ENCODE assay signal across 8 cellular contexts in genomic region chr17:57953703-57954420, GRCh38. TPM values are rescaled to one million over a fixed set of nuclear protein-coding genes. Genes with fewer than 3 reads are reported as not detected.
A peak's percentile ranks its signal among the peaks of the same experiment; 100 is the strongest.
DNase-seq lines count a peak whose midpoint lies in the region; ATAC-seq and TF ChIP-seq lines count a peak whose summit lies in the region.

No MANE protein-coding gene starts in this region.

- intact Hi-C loops in CD14-positive monocyte (cut with micrococcal nuclease) = no loop called here
- intact Hi-C loops in esophagus squamous epithelium (cut with DNase I) = loop anchor here (10.0 kb wide), 1 partner anchor 89 kb away; no protein-coding TSS in a partner anchor
- intact Hi-C loops in ovary (cut with DNase I) = loop anchor here in 3 of 4 donors (5.0 to 10.0 kb wide), 3 partner anchors 59 to 87 kb away; no protein-coding TSS in a partner anchor

- no peak for TF ChIP-seq EP300 in ovary (IDR thresholded peaks at IDR 0.05)

- peak overlapping the region in 2 of 7 donors; percentile 35 to 48 for H3K27ac Mint-ChIP-seq in CD14-positive monocyte

- H3K9me3 Mint-ChIP-seq in CD14-positive monocyte = peaks cover 0 to 9% (median 0%) of the 10 kb centered on the region in 7 donors

- DNase-seq in CD14-positive monocyte (ENCODE audit: low spot score) (no peak), SJCRH30 (no peak), esophagus squamous epithelium (lab: John Stamatoyannopoulos, UW) (no peak), ovary (peak in 1 of 5 donors; percentile 34), NCI-H187 treated with DMSO at 0.1 percent for 48 hours (lab: John Stamatoyannopoulos, UW) (no peak), midbrain (lab: John Stamatoyannopoulos, UW) (no peak)

- 49 to 63% methylated on average over 10 to 13 of the region's 14 CpGs for WGBS in esophagus squamous epithelium, 2 donors
- WGBS in ovary, 3 donors = 66 to 68% (median 67%) methylated on average over 14 of the region's 14 CpGs

- no peak for TF ChIP-seq POLR2A in esophagus squamous epithelium (IDR thresholded peaks at IDR 0.05)
- TF ChIP-seq POLR2A in ovary (IDR thresholded peaks at IDR 0.05) = no peak
- TF ChIP-seq POLR2A in GM18505 (IDR thresholded peaks at IDR 0.05; ENCODE audit: borderline replicate concordance, extremely low read depth, insufficient read depth, insufficient read length) = no peak

- no peaks in the 10 kb centered on the region for H3K27me3 ChIP-seq in SJCRH30
- no peaks in the 10 kb centered on the region for H3K27me3 ChIP-seq in esophagus squamous epithelium
- no peaks in the 10 kb centered on the region for H3K27me3 ChIP-seq in ovary

- TF ChIP-seq CTCF in CD14-positive monocyte (IDR thresholded peaks at IDR 0.05) = no peak
- TF ChIP-seq CTCF in esophagus squamous epithelium (IDR thresholded peaks at IDR 0.05) = no peak
- no peak for TF ChIP-seq CTCF in ovary (IDR thresholded peaks at IDR 0.05)

- H3K4me3 ChIP-seq in SJCRH30 = peak overlapping the region; percentile 87
- H3K4me3 ChIP-seq in esophagus squamous epithelium = peak overlapping the region; percentile 67 to 92 (median 88)
- H3K4me3 ChIP-seq in ovary = peak overlapping the region; percentile 70

- H3K36me3 Mint-ChIP-seq in CD14-positive monocyte = peaks cover 8 to 17% of the 10 kb centered on the region in 2 donors

- H3K27me3 Mint-ChIP-seq in CD14-positive monocyte (ENCODE audit: low read depth in 3 of 3) = peaks cover 32 to 47% (median 42%) of the 10 kb centered on the region in 3 donors

- peak overlapping the region; percentile 73 to 82 for H3K4me3 Mint-ChIP-seq in CD14-positive monocyte

- peaks cover 65% of the 10 kb centered on the region for H3K4me1 Mint-ChIP-seq in CD14-positive monocyte

- ATAC-seq in HG02798 (IDR thresholded peaks at IDR 0.05; ENCODE audit: poor library complexity, unreplicated experiment) = no peak
- no peak for ATAC-seq in GM18505 (IDR thresholded peaks at IDR 0.05; ENCODE audit: unreplicated experiment)

- H3K27ac ChIP-seq in SJCRH30 = peak overlapping the region; percentile 79
- peak overlapping the region; percentile 93 to 98 (median 95) for H3K27ac ChIP-seq in esophagus squamous epithelium
- peak overlapping the region; percentile 72 to 83 for H3K27ac ChIP-seq in ovary

- no peaks in the 10 kb centered on the region for H3K36me3 ChIP-seq in SJCRH30
- H3K36me3 ChIP-seq in esophagus squamous epithelium = no peaks in the 10 kb centered on the region
- no peaks in the 10 kb centered on the region for H3K36me3 ChIP-seq in ovary

- peaks cover 35% of the 10 kb centered on the region for H3K4me1 ChIP-seq in SJCRH30
- H3K4me1 ChIP-seq in esophagus squamous epithelium = peaks cover 50 to 73% (median 52%) of the 10 kb centered on the region in 3 donors
- peaks cover 8% of the 10 kb centered on the region for H3K4me1 ChIP-seq in ovary (ENCODE audit: insufficient read depth)

- H3K9me3 ChIP-seq in SJCRH30 (replicated peaks) (no peaks in the 10 kb centered on the region), esophagus squamous epithelium (no peaks in the 10 kb centered on the region), ovary (no peaks in the 10 kb centered on the region)

RNA-seq across cellular contexts. Expression of gene CUEDC1, which starts 1.4 kb away (rescaled TPM):
- polyA plus RNA-seq in CD14-positive monocyte (1 to 10 TPM; 4.2 to 4.3 TPM), ovary (10 to 100 TPM; 14.2 to 18.6 TPM)
- 11.6 and 14.4 TPM in 2 replicates for total RNA-seq in SJCRH30 (2014; rRNA removed; shearing (Covaris generic))
- total RNA-seq in esophagus squamous epithelium (10 to 100 TPM in 3 of 4 donors, 1 to 10 TPM in 1; 7.4 to 27.3 (median 18.4) TPM), ovary (10 to 100 TPM in 6 of 7 donors, 1 to 10 TPM in 1; 6.7 to 30.2 (median 22.9) TPM)

RNA-seq across cellular contexts. Expression of gene VEZF1, which starts 34.2 kb away (rescaled TPM):
- polyA plus RNA-seq in CD14-positive monocyte (10 to 100 TPM; 28.3 to 40.1 TPM), ovary (10 to 100 TPM; 31.6 to 70.2 TPM)
- total RNA-seq in SJCRH30 (2014; rRNA removed; shearing (Covaris generic)) = 74.9 and 78.9 TPM in 2 replicates
- total RNA-seq in esophagus squamous epithelium (10 to 100 TPM; 20.3 to 61.4 (median 27.4) TPM), ovary (10 to 100 TPM; 58.6 to 83.5 (median 72.4) TPM)

RNA-seq across cellular contexts. Expression of gene SRSF1, which starts 53.2 kb away (rescaled TPM):
- polyA plus RNA-seq in CD14-positive monocyte (10 to 100 TPM; 51.2 to 61.6 TPM), ovary (100 to 1,000 TPM in 1 of 2 donors, 10 to 100 TPM in 1; 77.8 to 157 TPM)
- total RNA-seq in SJCRH30 (2014; rRNA removed; shearing (Covaris generic)) = 549 and 575 TPM in 2 replicates
- total RNA-seq in esophagus squamous epithelium (100 to 1,000 TPM; 134 to 223 (median 200) TPM), ovary (100 to 1,000 TPM in 6 of 7 donors, 10 to 100 TPM in 1; 89.8 to 184 (median 159) TPM)

Comparison
In these comparisons a context has a peak if more than half of its experiments do, and no peak if none do; other contexts are left out.
1. intact Hi-C loops: an anchor here in esophagus squamous epithelium (10.0 kb wide) and ovary (5.0 to 10.0 kb wide); none called in CD14-positive monocyte.